14 cellular contexts compared by ENCODE assay signal in genomic region chr5:176995122-176995490, GRCh38. TPM values are rescaled to one million over a fixed set of nuclear protein-coding genes. Genes with fewer than 3 reads are reported as not detected.
DNase-seq lines count a peak whose midpoint lies in the region; ATAC-seq and TF ChIP-seq lines count a peak whose summit lies in the region.
"Had no signal": no experiment of that assay in that cellular context is flagged by ENCODE, and none has a peak within 500 bp of the region (broad histone marks: within the 10 kb centered on the region; RNA-seq: fewer than 3 reads in every experiment).

No MANE protein-coding gene starts in this region.

- peak overlapping the region; percentile 95 for H3K27ac ChIP-seq in ACC112 (ENCODE audit: low read depth, low read length)
- H3K27ac ChIP-seq in ascending aorta: peak overlapping the region; percentile 25 to 53
- H3K27ac ChIP-seq in mesodermal cell (ENCODE audit: low read depth, low read length, severe bottlenecking): peak overlapping the region; percentile 87
- H3K27ac ChIP-seq in naive thymus-derived CD4-positive, alpha-beta T cell (ENCODE audit: low read depth, low read length): no peak overlapping the region
- H3K27ac ChIP-seq: breast epithelium had no signal

- H3K9me3 ChIP-seq in ascending aorta (peaks cover 0 to 8% of the 10 kb centered on the region in 2 donors), mesodermal cell (ENCODE audit: control insufficient read depth, low read length) (peaks cover 12% of the 10 kb centered on the region)
- H3K9me3 ChIP-seq in naive thymus-derived CD4-positive, alpha-beta T cell (ENCODE audit: control insufficient read depth in 2 of 3, low read length in 3 of 3): no peaks in the 10 kb centered on the region

- H3K27me3 ChIP-seq in ACC112 (ENCODE audit: insufficient read depth, low read length) (no peaks in the 10 kb centered on the region), ascending aorta (no peaks in the 10 kb centered on the region)
- no peaks in the 10 kb centered on the region for H3K27me3 ChIP-seq in naive thymus-derived CD4-positive, alpha-beta T cell (ENCODE audit: control insufficient read depth in 2 of 2, insufficient read depth in 2 of 2, low read length in 2 of 2)
- H3K27me3 ChIP-seq: breast epithelium had no signal

- POLR2A ChIA-PET in naive thymus-derived CD4-positive, alpha-beta T cell (lab: Charles Lee): no interaction called here

- no peaks in the 10 kb centered on the region for H3K27me3 Mint-ChIP-seq in activated naive CD8-positive, alpha-beta T cell treated with anti-CD3 and anti-CD28 coated beads, Interleukin-2, amount 50 U/mL, for 24 hours
- no peaks in the 10 kb centered on the region for H3K27me3 Mint-ChIP-seq in naive thymus-derived CD4-positive, alpha-beta T cell
- H3K27me3 Mint-ChIP-seq: activated CD4-positive, alpha-beta T cell treated with anti-CD3 and anti-CD28 coated beads, Interleukin-2, amount 10 ng/mL, durations not matched to agents 7 days and 5 days; T-cell had no signal

- H3K36me3 ChIP-seq in ACC112 (ENCODE audit: insufficient read depth, low read length): no peaks in the 10 kb centered on the region
- no peaks in the 10 kb centered on the region for H3K36me3 ChIP-seq in ascending aorta
- peaks cover 26% of the 10 kb centered on the region for H3K36me3 ChIP-seq in mesodermal cell (ENCODE audit: control insufficient read depth, insufficient read depth, low read length)
- H3K36me3 ChIP-seq in naive thymus-derived CD4-positive, alpha-beta T cell (ENCODE audit: control insufficient read depth in 2 of 3, insufficient read depth in 3 of 3, low read length in 3 of 3): no peaks in the 10 kb centered on the region
- H3K36me3 ChIP-seq: breast epithelium had no signal

- CTCF ChIA-PET in naive thymus-derived CD4-positive, alpha-beta T cell (lab: Charles Lee): no interaction called here

- peaks cover 86% of the 10 kb centered on the region for H3K79me2 ChIP-seq in ACC112 (ENCODE audit: control insufficient read depth, insufficient read depth, low read length, unreplicated experiment)

- WGBS in mesodermal cell (ENCODE audit: insufficient coverage in 2 of 2), 2 experiments: 100% methylated on average over 1 to 2 of the region's 3 CpGs

- no peak overlapping the region for H3K4me3 Mint-ChIP-seq in activated naive CD8-positive, alpha-beta T cell treated with anti-CD3 and anti-CD28 coated beads, Interleukin-2, amount 50 U/mL, for 24 hours
- H3K4me3 Mint-ChIP-seq in naive thymus-derived CD4-positive, alpha-beta T cell: no peak overlapping the region
- H3K4me3 Mint-ChIP-seq: activated CD4-positive, alpha-beta T cell treated with anti-CD3 and anti-CD28 coated beads, Interleukin-2, amount 10 ng/mL, durations not matched to agents 7 days and 5 days; T-cell had no signal

- H3K9me3 Mint-ChIP-seq in activated naive CD8-positive, alpha-beta T cell treated with anti-CD3 and anti-CD28 coated beads, Interleukin-2, amount 50 U/mL, for 24 hours: peaks cover 3% of the 10 kb centered on the region
- H3K9me3 Mint-ChIP-seq in naive thymus-derived CD4-positive, alpha-beta T cell: peaks cover 0 to 24% (median 3%) of the 10 kb centered on the region in 11 donors

- TF ChIP-seq CTCF in ascending aorta (IDR thresholded peaks at IDR 0.05): no peak

- peaks cover 26% of the 10 kb centered on the region for H3K4me1 ChIP-seq in ACC112 (ENCODE audit: control insufficient read depth, insufficient read depth, low read length, unreplicated experiment)
- peaks cover 0 to 6% of the 10 kb centered on the region in 2 donors for H3K4me1 ChIP-seq in ascending aorta
- H3K4me1 ChIP-seq in mesodermal cell (ENCODE audit: control insufficient read depth, insufficient read depth, low read length, poor library complexity, severe bottlenecking): peaks cover 4% of the 10 kb centered on the region
- peaks cover 0 to 5% of the 10 kb centered on the region in 2 donors for H3K4me1 ChIP-seq in naive thymus-derived CD4-positive, alpha-beta T cell (ENCODE audit: control insufficient read depth in 2 of 2, insufficient read depth in 2 of 2, low read length in 2 of 2)
- H3K4me1 ChIP-seq: breast epithelium had no signal

- H3K27ac Mint-ChIP-seq in activated naive CD8-positive, alpha-beta T cell treated with anti-CD3 and anti-CD28 coated beads, Interleukin-2, amount 50 U/mL, for 24 hours: no peak overlapping the region
- no peak overlapping the region for H3K27ac Mint-ChIP-seq in naive thymus-derived CD4-positive, alpha-beta T cell
- H3K27ac Mint-ChIP-seq: activated CD4-positive, alpha-beta T cell treated with anti-CD3 and anti-CD28 coated beads, Interleukin-2, amount 10 ng/mL, durations not matched to agents 7 days and 5 days; T-cell had no signal

- DNase-seq in ascending aorta (ENCODE audit: low spot score in 2 of 2) (no peak), NCI-H1694 treated with DMSO at 0.1 percent for 48 hours (lab: John Stamatoyannopoulos, UW) (no peak), islet precursor cell (no peak)
- no peak for DNase-seq in activated naive CD8-positive, alpha-beta T cell treated with anti-CD3 and anti-CD28 coated beads, Interleukin-2, amount 50 U/mL, for 24 hours
- DNase-seq in naive thymus-derived CD4-positive, alpha-beta T cell: no peak
- DNase-seq: activated CD4-positive, alpha-beta T cell treated with anti-CD3 and anti-CD28 coated beads, Interleukin-2, amount 10 ng/mL, durations not matched to agents 7 days and 5 days; DND-41; NCI-H1417; NCI-H446 treated with DMSO at 0.1 percent for 48 hours had no signal

- H2AFZ ChIP-seq in ACC112 (ENCODE audit: low read length, unreplicated experiment): no peak overlapping the region

- peak; percentile 6 for ATAC-seq in HG03565 (IDR thresholded peaks at IDR 0.05; ENCODE audit: unreplicated experiment)
- no peak for ATAC-seq in activated naive CD8-positive, alpha-beta T cell treated with anti-CD3 and anti-CD28 coated beads, Interleukin-2, amount 50 U/mL, for 24 hours
- no peak for ATAC-seq in naive thymus-derived CD4-positive, alpha-beta T cell
- ATAC-seq: T-cell had no signal

- intact Hi-C loops in ascending aorta (cut with DNase I): no loop called here
- intact Hi-C loops in naive thymus-derived CD4-positive, alpha-beta T cell (cut with micrococcal nuclease): no loop called here

- H3K4me1 Mint-ChIP-seq in activated naive CD8-positive, alpha-beta T cell treated with anti-CD3 and anti-CD28 coated beads, Interleukin-2, amount 50 U/mL, for 24 hours: peaks cover 38% of the 10 kb centered on the region
- H3K4me1 Mint-ChIP-seq in naive thymus-derived CD4-positive, alpha-beta T cell: peaks cover 31 to 56% (median 38%) of the 10 kb centered on the region in 7 donors

- H3K4me3 ChIP-seq in ACC112 (ENCODE audit: low read depth, low read length) (no peak overlapping the region), ascending aorta (no peak overlapping the region), mesodermal cell (ENCODE audit: extremely low read depth, insufficient read depth, low read length, poor library complexity, severe bottlenecking) (no peak overlapping the region)
- no peak overlapping the region for H3K4me3 ChIP-seq in naive thymus-derived CD4-positive, alpha-beta T cell (ENCODE audit: low read length)
- H3K4me3 ChIP-seq: breast epithelium had no signal

- H3K36me3 Mint-ChIP-seq in activated naive CD8-positive, alpha-beta T cell treated with anti-CD3 and anti-CD28 coated beads, Interleukin-2, amount 50 U/mL, for 24 hours (ENCODE audit: low read depth): peaks cover 21% of the 10 kb centered on the region
- H3K36me3 Mint-ChIP-seq in naive thymus-derived CD4-positive, alpha-beta T cell: peaks cover 0 to 30% (median 28%) of the 10 kb centered on the region in 5 donors

RNA-seq across cellular contexts. Expression of gene UIMC1, which starts 11.5 kb away (rescaled TPM):
- 32.5 TPM for total RNA-seq in ascending aorta
- polyA plus RNA-seq in mesodermal cell (2013, experiment 1 of 2): 27.3 TPM
- 31.5 TPM for polyA plus RNA-seq in mesodermal cell (2013, experiment 2 of 2)
- total RNA-seq in naive thymus-derived CD4-positive, alpha-beta T cell: 10 to 100 TPM; 52.9 to 60.8 (median 59.9) TPM
- polyA plus RNA-seq in naive thymus-derived CD4-positive, alpha-beta T cell: 10 to 100 TPM; 17.5 to 37.0 TPM

RNA-seq across cellular contexts. Expression of gene ZNF346, which starts 27.4 kb away (rescaled TPM):
- total RNA-seq in ascending aorta: 30.5 TPM
- polyA plus RNA-seq in mesodermal cell (2013, experiment 1 of 2): 18.2 TPM
- 15.5 TPM for polyA plus RNA-seq in mesodermal cell (2013, experiment 2 of 2)
- total RNA-seq in naive thymus-derived CD4-positive, alpha-beta T cell: 10 to 100 TPM; 18.1 to 28.2 (median 24.0) TPM
- 10 to 100 TPM; 13.4 to 23.9 TPM for polyA plus RNA-seq in naive thymus-derived CD4-positive, alpha-beta T cell
